In the genomic region with DNA sequence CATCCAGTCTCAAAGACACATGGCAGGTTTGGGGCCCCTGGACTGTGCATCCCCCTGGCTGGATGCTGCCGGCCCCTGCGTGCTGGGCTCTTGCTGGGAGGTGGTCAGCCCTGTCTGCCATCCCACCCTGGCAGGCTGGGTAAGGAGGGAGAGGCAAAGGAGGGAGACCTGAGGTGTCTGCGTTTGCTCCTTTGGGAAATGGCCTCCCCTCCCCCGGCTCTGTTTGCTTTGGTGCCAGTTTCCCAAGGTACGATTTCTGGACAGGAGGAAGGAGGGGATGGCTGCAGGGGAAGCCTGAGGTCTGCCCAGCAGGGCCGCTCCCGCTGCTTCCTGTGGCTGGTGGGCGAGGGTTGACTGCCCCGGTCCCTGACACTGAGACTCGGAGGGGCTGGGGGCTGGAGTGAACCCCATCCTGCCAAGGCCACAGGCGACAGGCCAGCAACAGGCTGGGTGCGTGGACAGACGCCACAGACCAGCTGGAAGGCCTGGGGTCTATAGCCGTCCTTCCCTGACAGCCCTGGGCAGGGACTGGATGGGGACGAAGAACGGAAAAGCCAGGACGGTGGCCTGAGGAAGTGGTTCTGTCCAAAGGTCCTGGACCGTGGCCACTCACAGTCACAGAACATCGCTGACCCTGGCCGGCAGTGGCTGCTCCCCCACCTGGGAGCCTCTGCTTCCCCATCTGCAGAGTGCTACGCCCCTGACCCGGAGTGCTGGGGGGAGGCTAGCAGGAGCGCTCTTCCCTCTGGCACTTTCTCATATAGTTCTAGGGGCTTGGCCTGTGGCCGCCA, we compare ENCODE assay signal across 16 cellular contexts. TPM values are rescaled to one million over a fixed set of nuclear protein-coding genes. Genes with fewer than 3 reads are reported as not detected.
DNase-seq lines count a peak whose midpoint lies in the region; ATAC-seq and TF ChIP-seq lines count a peak whose summit lies in the region.
"Had no signal": no experiment of that assay in that cellular context is flagged by ENCODE, and none has a peak within 500 bp of the region (broad histone marks: within the 10 kb centered on the region; RNA-seq: fewer than 3 reads in every experiment).

No MANE protein-coding gene starts in this region.

- intact Hi-C loops in colonic mucosa (cut with DNase I) (no loop called here), left lung (cut with DNase I) (no loop called here)

- peaks cover 0 to 37% of the 10 kb centered on the region in 2 experiments; a peak in 1 of 3 replicates for H3K36me3 ChIP-seq in HEK293 (ENCODE audit: control insufficient read depth in 2 of 2, insufficient read depth in 1 of 2, low read length in 2 of 2)
- H3K36me3 ChIP-seq in colonic mucosa: no peaks in the 10 kb centered on the region
- peaks cover 0 to 25% of the 10 kb centered on the region in 2 donors for H3K36me3 ChIP-seq in left lung

- peaks cover 7% of the 10 kb centered on the region for H3K36me3 Mint-ChIP-seq in stimulated activated effector memory CD8-positive, alpha-beta T cell treated with anti-CD3 and anti-CD28 coated beads, Interleukin-12 subunit alpha, Interleukin-12 subunit beta, amount 100 ng/mL, for 72 hours

- H3K4me3 ChIP-seq in HEK293 (ENCODE audit: low read depth, low read length) (no peak overlapping the region), colonic mucosa (no peak overlapping the region), left lung (no peak overlapping the region), skin epidermis (no peak overlapping the region)
- H3K4me3 ChIP-seq: PC-9 had no signal

- TF ChIP-seq CTCF in HEK293 (tag by site-specific recombination; IDR thresholded peaks at IDR 0.05) (no peak), colonic mucosa (IDR thresholded peaks at IDR 0.05) (no peak), left lung (IDR thresholded peaks at IDR 0.05) (no peak)

- ATAC-seq in left lung: no peak
- ATAC-seq in stimulated activated effector memory CD8-positive, alpha-beta T cell treated with anti-CD3 and anti-CD28 coated beads, Interleukin-12 subunit alpha, Interleukin-12 subunit beta, amount 100 ng/mL, for 72 hours: no peak
- ATAC-seq in GM21529 (IDR thresholded peaks at IDR 0.05; ENCODE audit: unreplicated experiment): no peak

- no peak overlapping the region for H3K4me3 Mint-ChIP-seq in stimulated activated effector memory CD8-positive, alpha-beta T cell treated with anti-CD3 and anti-CD28 coated beads, Interleukin-12 subunit alpha, Interleukin-12 subunit beta, amount 100 ng/mL, for 72 hours
- H3K4me3 Mint-ChIP-seq: T-helper 1 cell treated with Interleukin-12 subunit alpha and Interleukin-12 subunit beta and Interleukin-4 antibody, amounts not matched to agents 30 μg/mL and 1 μg/mL, for 36 hours; type B pancreatic cell had no signal

- H3K4me1 ChIP-seq in HEK293 (ENCODE audit: control insufficient read depth, insufficient read depth, low read length): no peaks in the 10 kb centered on the region
- H3K4me1 ChIP-seq in colonic mucosa: peaks cover 20% of the 10 kb centered on the region
- H3K4me1 ChIP-seq in left lung: peaks cover 13 to 41% of the 10 kb centered on the region in 2 donors

- H3K9me3 ChIP-seq in HEK293 (ENCODE audit: control insufficient read depth, insufficient read depth, low read depth, low read length) (no peaks in the 10 kb centered on the region), colonic mucosa (no peaks in the 10 kb centered on the region), left lung (no peaks in the 10 kb centered on the region)

- H3K4me1 Mint-ChIP-seq in stimulated activated effector memory CD8-positive, alpha-beta T cell treated with anti-CD3 and anti-CD28 coated beads, Interleukin-12 subunit alpha, Interleukin-12 subunit beta, amount 100 ng/mL, for 72 hours: no peaks in the 10 kb centered on the region

- H3K27me3 ChIP-seq in colonic mucosa (no peaks in the 10 kb centered on the region), left lung (no peaks in the 10 kb centered on the region)

- H3K9me3 Mint-ChIP-seq in stimulated activated effector memory CD8-positive, alpha-beta T cell treated with anti-CD3 and anti-CD28 coated beads, Interleukin-12 subunit alpha, Interleukin-12 subunit beta, amount 100 ng/mL, for 72 hours: no peaks in the 10 kb centered on the region
- H3K9me3 Mint-ChIP-seq: T-helper 1 cell treated with Interleukin-12 subunit alpha and Interleukin-12 subunit beta and Interleukin-4 antibody, amounts not matched to agents 30 μg/mL and 1 μg/mL, for 36 hours; type B pancreatic cell had no signal

- no peak overlapping the region for H3K27ac Mint-ChIP-seq in stimulated activated effector memory CD8-positive, alpha-beta T cell treated with anti-CD3 and anti-CD28 coated beads, Interleukin-12 subunit alpha, Interleukin-12 subunit beta, amount 100 ng/mL, for 72 hours
- H3K27ac Mint-ChIP-seq: T-helper 1 cell treated with Interleukin-12 subunit alpha and Interleukin-12 subunit beta and Interleukin-4 antibody, amounts not matched to agents 30 μg/mL and 1 μg/mL, for 36 hours; type B pancreatic cell had no signal

- POLR2A ChIA-PET in HEK293 (lab: Yijun Ruan, JAX): no interaction called here

- peak overlapping the region; percentile 51 to 55 for H3K9ac ChIP-seq in colonic mucosa (ENCODE audit: low read depth in 2 of 2, low read length in 2 of 2)

- CTCF ChIA-PET in HEK293 (lab: Yijun Ruan, JAX): interaction anchor here (0.8 kb wide), 1 partner anchor 62 kb away, joined by 3 read pairs; no protein-coding TSS in a partner anchor

- H3K27ac ChIP-seq in HEK293 (ENCODE audit: extremely low read depth, low read depth, low read length): no peak overlapping the region
- peak overlapping the region; percentile 80 for H3K27ac ChIP-seq in colonic mucosa
- H3K27ac ChIP-seq in left lung: peak overlapping the region in 1 of 2 donors; percentile 59
- H3K27ac ChIP-seq in skin epidermis: peak overlapping the region in 12 of 21 experiments; percentile 9 to 79 (median 30)
- H3K27ac ChIP-seq: PC-9 had no signal

- DNase-seq in colonic mucosa (no peak), left lung (peak; percentile 28 to 65), dedifferentiated amniotic fluid mesenchymal stem cell (ENCODE audit: extremely low spot score) (no peak)
- no peak for DNase-seq in stimulated activated effector memory CD8-positive, alpha-beta T cell treated with anti-CD3 and anti-CD28 coated beads, Interleukin-12 subunit alpha, Interleukin-12 subunit beta, amount 100 ng/mL, for 72 hours (ENCODE audit: low spot score in 2 of 2)
- no peak for DNase-seq in stimulated activated naive CD4-positive, alpha-beta T cell treated with Interleukin-2 at 50 U/mL for 16 hours (lab: John Stamatoyannopoulos, UW)
- DNase-seq: activated CD4-positive, alpha-beta T cell treated with anti-CD3 and anti-CD28 coated beads for 48 hours; activated T-cell treated with anti-CD3 and anti-CD28 coated beads, Interleukin-2, amount 50 U/mL, for 1 hour; DMS 273 treated with DMSO at 0.1 percent for 48 hours; NCI-H524; PC-9; stimulated activated CD4-positive, alpha-beta T cell treated with anti-CD3 and anti-CD28 coated beads, Interleukin-1b, Interleukin-23, amount 100 ng/mL, for 48 hours had no signal

TF ChIP-seq in HEK293, 187 proteins besides CTCF, POLR2A, EP300 and RAD21:
- no peak for TF ChIP-seq ZNF211 (tag by site-specific recombination; IDR thresholded peaks at IDR 0.05; ENCODE audit: low read depth)
- peak; percentile 37; the same call in 1 of the 2 replicates for TF ChIP-seq SCRT2 (tag by site-specific recombination; IDR thresholded peaks at IDR 0.05)
TF ChIP-seq in HEK293: peak in this region for 1.

RNA-seq across cellular contexts. Expression of a gene that starts 38.0 kb away (rescaled TPM):
- total RNA-seq in colonic mucosa (10 to 100 TPM; 34.0 to 69.5 TPM), left lung (10 to 100 TPM; 34.5 to 39.6 TPM)

Comparison
In these comparisons a context has a peak if more than half of its experiments do, and no peak if none do; other contexts are left out.
1. DNase-seq: peak in left lung (2 of 2); none in colonic mucosa (single experiment), stimulated activated effector memory CD8-positive, alpha-beta T cell treated with anti-CD3 and anti-CD28 coated beads, Interleukin-12 subunit alpha, Interleukin-12 subunit beta, amount 100 ng/mL, for 72 hours (0 of 2), dedifferentiated amniotic fluid mesenchymal stem cell (single experiment) and stimulated activated naive CD4-positive, alpha-beta T cell treated with Interleukin-2 at 50 U/mL for 16 hours (single experiment).